Comparison of ENCODE assay signal across 8 cellular contexts in the genomic region with DNA sequence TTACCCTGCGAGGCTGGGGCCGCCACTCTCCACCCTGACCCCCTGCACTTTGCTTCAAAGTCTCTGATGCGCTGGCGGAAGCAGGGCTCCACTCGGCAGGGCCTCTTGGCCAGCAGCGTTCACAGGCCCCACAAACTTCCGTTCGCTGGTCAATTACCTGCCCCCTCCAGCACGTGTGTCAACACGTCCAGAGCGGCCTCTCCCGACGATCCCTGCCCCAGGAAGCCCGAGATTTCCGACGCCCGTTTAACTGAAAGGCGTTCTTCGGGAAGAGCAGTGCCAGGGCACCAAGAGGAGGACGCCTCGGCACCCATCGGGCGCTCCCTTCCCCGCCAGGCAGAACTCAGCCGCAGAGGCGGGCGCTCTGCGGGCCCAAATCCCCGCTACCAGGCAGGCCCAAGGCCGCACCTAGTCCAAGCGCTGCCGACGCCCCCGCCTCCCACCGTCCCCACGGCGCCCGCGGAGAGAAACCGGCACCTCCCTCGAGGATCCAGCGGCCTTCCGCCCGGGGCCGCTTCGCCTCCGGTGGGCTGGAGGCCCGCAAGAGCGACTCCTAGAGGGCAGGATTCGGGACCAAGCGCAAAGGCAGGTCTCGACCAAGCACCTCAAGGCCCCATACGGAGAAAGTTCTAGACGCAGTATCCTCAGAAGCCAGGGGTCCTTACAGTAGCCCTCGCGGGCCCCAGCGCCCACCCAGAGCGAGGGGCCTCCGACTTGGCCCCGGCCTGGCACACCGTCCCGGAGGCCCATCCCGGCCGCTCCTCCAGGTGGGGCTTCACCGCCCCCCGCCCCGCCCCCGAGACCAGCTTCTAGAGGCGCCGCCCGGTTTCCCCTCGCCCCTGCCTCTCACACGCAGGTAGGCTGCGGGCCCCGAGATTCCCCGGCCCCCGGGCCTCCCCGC. TPM values are rescaled to one million over a fixed set of nuclear protein-coding genes. Genes with fewer than 3 reads are reported as not detected.
DNase-seq lines count a peak whose midpoint lies in the region; ATAC-seq, FAIRE-seq and TF ChIP-seq lines count a peak whose summit lies in the region.

No MANE protein-coding gene starts in this region.

- no peaks in the 10 kb centered on the region for H3K9me3 Mint-ChIP-seq in astrocyte (ENCODE audit: unreplicated experiment)

- no peaks in the 10 kb centered on the region for H3K9me3 ChIP-seq in astrocyte (ENCODE audit: insufficient read depth, low read depth, low read length)

- peaks cover 38% of the 10 kb centered on the region for H3K79me2 ChIP-seq in astrocyte (ENCODE audit: insufficient read depth, low read length)

- H3K4me3 ChIP-seq in astrocyte (ENCODE audit: insufficient read depth, low read depth, low read length) = peak overlapping the region; percentile 66

- no peak for FAIRE-seq in astrocyte (lab: Jason Lieb, UNC)

- 0 out of 2 replicates have a peak, but pooled peaks have one; percentile 21 for TF ChIP-seq POLR2A in Raji (IDR thresholded peaks at IDR 0.05; ENCODE audit: insufficient read depth, low read depth, low read length)

- peak; percentile 2 for ATAC-seq in GM19468 (IDR thresholded peaks at IDR 0.05; ENCODE audit: extremely low read depth, unreplicated experiment)

- H3K27me3 ChIP-seq in astrocyte (ENCODE audit: insufficient read depth, low read length) = no peaks in the 10 kb centered on the region

- H4K20me1 ChIP-seq in astrocyte (ENCODE audit: insufficient read depth, low read length) = peaks cover 31% of the 10 kb centered on the region

- DNase-seq in D341Med (ENCODE audit: low spot score) = peak; percentile 66
- DNase-seq in HK-2 (ENCODE audit: unreplicated experiment) = peak; percentile 54
- no peak for DNase-seq in astrocyte (ENCODE audit: low read depth)
- peak; percentile 44 for DNase-seq in iPS-NIHi7 (ENCODE audit: extremely low spot score)
- peak; percentile 41 to 52 for DNase-seq in stimulated activated CD4-positive, alpha-beta T cell treated with anti-CD3 and anti-CD28 coated beads, Interleukin-2, amount 100 ng/mL, for 48 hours
- DNase-seq in NCI-H128 (lab: John Stamatoyannopoulos, UW; ENCODE audit: unreplicated experiment) = no peak

- H3K4me1 ChIP-seq in astrocyte (ENCODE audit: insufficient read depth, low read length) = peaks cover 29% of the 10 kb centered on the region

- peaks cover 6% of the 10 kb centered on the region for H3K4me1 Mint-ChIP-seq in astrocyte (ENCODE audit: low read depth, unreplicated experiment)

- H3K27me3 Mint-ChIP-seq in astrocyte (ENCODE audit: low read depth, unreplicated experiment) = no peaks in the 10 kb centered on the region

- peak overlapping the region; percentile 90 for H3K4me3 Mint-ChIP-seq in astrocyte (ENCODE audit: unreplicated experiment)

- peak overlapping the region; percentile 93 for H3K4me2 ChIP-seq in astrocyte (ENCODE audit: low read length)

- H3K36me3 Mint-ChIP-seq in astrocyte (ENCODE audit: low read depth, unreplicated experiment) = peaks cover 4% of the 10 kb centered on the region

- H3K27ac Mint-ChIP-seq in astrocyte (ENCODE audit: unreplicated experiment) = peak overlapping the region; percentile 83

- peak overlapping the region; percentile 85 for H3K9ac ChIP-seq in astrocyte (ENCODE audit: low read length)

- peaks cover 7% of the 10 kb centered on the region for H3K36me3 ChIP-seq in astrocyte (ENCODE audit: insufficient read depth, low read length)

- no peak for TF ChIP-seq CTCF in astrocyte (IDR thresholded peaks at IDR 0.05; ENCODE audit: insufficient read depth, low read depth, low read length)

- H3K27ac ChIP-seq in astrocyte (ENCODE audit: low read depth, low read length) = peak overlapping the region; percentile 56

- peak overlapping the region; percentile 52 for H2AFZ ChIP-seq in astrocyte (ENCODE audit: low read depth, low read length)

RNA-seq across cellular contexts. Expression of a gene that starts 0.6 kb away (rescaled TPM):
- total RNA-seq in astrocyte = 219 and 222 TPM in 2 replicates

RNA-seq across cellular contexts. Expression of a gene that starts 1.1 kb away (rescaled TPM):
- 27.2 and 30.5 TPM in 2 replicates for total RNA-seq in astrocyte

RNA-seq across cellular contexts. Expression of a gene that starts 35.9 kb away (rescaled TPM):
- total RNA-seq in astrocyte = 52.6 and 57.9 TPM in 2 replicates

RNA-seq across cellular contexts. Expression of a gene that starts 40.4 kb away (rescaled TPM):
- total RNA-seq in astrocyte = 5.3 and 5.4 TPM in 2 replicates

RNA-seq across cellular contexts. Expression of a gene that starts 50.0 kb away (rescaled TPM):
- 0.65 and 1.1 TPM in 2 replicates for total RNA-seq in astrocyte

Comparison
In these comparisons a context has a peak if more than half of its experiments do, and no peak if none do; other contexts are left out.
1. DNase-seq: peak in D341Med (single experiment), HK-2 (single experiment), iPS-NIHi7 (single experiment) and stimulated activated CD4-positive, alpha-beta T cell treated with anti-CD3 and anti-CD28 coated beads, Interleukin-2, amount 100 ng/mL, for 48 hours (2 of 2); none in astrocyte (single experiment) and NCI-H128 (single experiment).